ENCODE assay signal across 9 cellular contexts in genomic region chr22:42180349-42180842, GRCh38. TPM values are rescaled to one million over a fixed set of nuclear protein-coding genes. Genes with fewer than 3 reads are reported as not detected.
DNase-seq lines count a peak whose midpoint lies in the region; ATAC-seq and TF ChIP-seq lines count a peak whose summit lies in the region.
"Had no signal": no experiment of that assay in that cellular context is flagged by ENCODE, and none has a peak within 500 bp of the region (broad histone marks: within the 10 kb centered on the region; RNA-seq: fewer than 3 reads in every experiment).

No MANE protein-coding gene starts in this region.

- DNase-seq in GM23248 (peak; percentile 66), renal cortical epithelial cell (ENCODE audit: low read depth) (peak; percentile 56), MM.1S (no peak), NCI-H1436 treated with DMSO at 0.1 percent for 48 hours (lab: John Stamatoyannopoulos, UW) (no peak), D341Med (ENCODE audit: low spot score) (no peak), ecto neural progenitor cell (ENCODE audit: low spot score) (no peak)
- DNase-seq in activated CD4-positive, alpha-beta T cell treated with anti-CD3 and anti-CD28 coated beads for 4 hours, result peak; percentile 46

- H3K27me3 ChIP-seq in GM23248 (replicated peaks; ENCODE audit: insufficient read depth) (no peaks in the 10 kb centered on the region), MM.1S (replicated peaks; ENCODE audit: insufficient read depth, low read length) (no peaks in the 10 kb centered on the region)

- H3K9me2 ChIP-seq in GM23248 (ENCODE audit: insufficient read depth) (no peaks in the 10 kb centered on the region), MM.1S (replicated peaks; ENCODE audit: insufficient read depth, low read length) (no peaks in the 10 kb centered on the region)

- peaks cover 28% of the 10 kb centered on the region for H3K4me1 ChIP-seq in GM23248 (ENCODE audit: insufficient read depth)
- H3K4me1 ChIP-seq in MM.1S (ENCODE audit: low read length), result no peaks in the 10 kb centered on the region

- no peak overlapping the region for H2AFZ ChIP-seq in GM23248
- no peak overlapping the region for H2AFZ ChIP-seq in MM.1S (ENCODE audit: low read length)

- no peaks in the 10 kb centered on the region for H3K9me3 ChIP-seq in GM23248 (ENCODE audit: low read depth)
- H3K9me3 ChIP-seq in MM.1S (replicated peaks; ENCODE audit: insufficient read depth, low read length), result no peaks in the 10 kb centered on the region

- H3K36me3 ChIP-seq in GM23248 (ENCODE audit: low read depth) (0 out of 2 replicates have a peak, but pooled peaks cover 4% of the 10 kb centered on the region), MM.1S (replicated peaks; ENCODE audit: insufficient read depth, low read length) (no peaks in the 10 kb centered on the region)

- H3K79me2 ChIP-seq in GM23248 (ENCODE audit: insufficient read depth) (peaks cover 47% of the 10 kb centered on the region), MM.1S (ENCODE audit: low read length) (peaks cover 29% of the 10 kb centered on the region)

- WGBS in GM23248 (ENCODE audit: low coverage in 1 of 2, low lambda C conversion rate in 2 of 2, missing lambda C conversion rate in 2 of 2), 2 experiments, result 34 to 44% methylated on average over 6 of the region's 6 CpGs

- peak; percentile 37 for ATAC-seq in esophagus mucosa

- H3K4me2 ChIP-seq in GM23248 (ENCODE audit: unreplicated experiment), result peak overlapping the region; percentile 27
- H3K4me2 ChIP-seq in MM.1S (ENCODE audit: low read depth, low read length), result no peak overlapping the region

- H3K4me3 ChIP-seq in GM23248 (no peak overlapping the region), MM.1S (ENCODE audit: low read length) (no peak overlapping the region)

- no peak for TF ChIP-seq CTCF in MM.1S (IDR thresholded peaks at IDR 0.05; ENCODE audit: low read length)

- H3F3A ChIP-seq in GM23248 (ENCODE audit: insufficient read depth) (peaks cover 24% of the 10 kb centered on the region), MM.1S (ENCODE audit: insufficient read depth, low read length) (no peaks in the 10 kb centered on the region)

- H3K27ac ChIP-seq in GM23248 (peak overlapping the region; percentile 42; the same call in 1 of the 2 replicates), MM.1S (ENCODE audit: low read length) (no peak overlapping the region)

- H4K20me1 ChIP-seq in GM23248 (ENCODE audit: insufficient read depth) (peaks cover 20% of the 10 kb centered on the region; the same call in 1 of the 2 replicates), MM.1S (ENCODE audit: insufficient read depth, low read length) (no peaks in the 10 kb centered on the region)

- no peak overlapping the region for H3K9ac ChIP-seq in GM23248
- no peak overlapping the region for H3K9ac ChIP-seq in MM.1S (ENCODE audit: low read length)

- in situ Hi-C loops in GM23248 (cut with MboI), result no loop called here

RNA-seq across cellular contexts. Expression of gene CYP2D6, which starts 49.8 kb away (rescaled TPM):
- total RNA-seq in GM23248 (2014; rRNA removed; shearing (Covaris generic)), result 0.13 TPM in 1 of 2 replicates, not detected in the other
- 0.15 and 0.16 TPM in 2 replicates for polyA plus RNA-seq in GM23248 (2016; fragmentation: Nextera tagmentation; extraction: Ambion mirVana)
- total RNA-seq in esophagus mucosa (1.1 TPM), renal cortical epithelial cell (0.17 and 0.89 TPM in 2 replicates)
- total RNA-seq: RPMI7951 had no signal

Comparison
In these comparisons a context has a peak if more than half of its experiments do, and no peak if none do; other contexts are left out.
1. DNase-seq: peak in GM23248 (single experiment), activated CD4-positive, alpha-beta T cell treated with anti-CD3 and anti-CD28 coated beads for 4 hours (2 of 2) and renal cortical epithelial cell (single experiment); none in MM.1S (single experiment), NCI-H1436 treated with DMSO at 0.1 percent for 48 hours (single experiment), D341Med (single experiment) and ecto neural progenitor cell (single experiment).